In the genomic region with DNA sequence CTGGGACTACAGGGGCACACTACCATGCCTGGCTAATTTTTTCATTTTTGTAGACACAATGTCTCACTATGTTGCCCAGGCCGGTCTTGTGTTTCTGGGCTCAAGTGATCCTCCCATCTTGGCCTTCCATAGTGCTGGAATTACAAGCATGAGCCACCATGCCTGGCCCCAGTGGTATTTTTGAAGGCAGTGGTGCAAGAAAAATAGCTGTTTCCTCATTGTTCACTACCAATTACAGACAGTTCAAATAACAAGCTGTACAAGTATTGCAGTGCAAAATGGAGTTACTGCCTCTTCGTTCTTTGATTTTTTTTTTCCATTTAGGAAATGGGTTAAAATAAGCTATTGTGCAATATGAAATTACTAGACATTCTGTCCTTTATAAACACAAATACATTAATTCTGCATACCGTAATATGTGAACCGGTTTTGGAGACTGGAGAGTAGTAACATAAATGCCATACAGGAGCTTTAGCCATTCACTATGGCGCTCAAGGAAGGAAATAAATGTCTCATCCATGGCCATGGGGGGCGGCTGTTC, we compare ENCODE assay signal across 22 cellular contexts.
"Had no signal": no experiment of that assay in that cellular context is flagged by ENCODE, and none has a peak within 500 bp of the region (broad histone marks: within the 10 kb centered on the region; RNA-seq: fewer than 3 reads in every experiment).

No MANE protein-coding gene starts in this region.

- H3K27me3 ChIP-seq: gastrocnemius medialis, left lung had no signal

- H3K9me3 ChIP-seq: esophagus muscularis mucosa, gastrocnemius medialis, heart right ventricle, left lung, lower lobe of right lung, mucosa of descending colon had no signal

- H3K36me3 ChIP-seq: esophagus muscularis mucosa, gastrocnemius medialis, heart right ventricle, left lung, lower lobe of right lung had no signal

- ATAC-seq: gastrocnemius medialis, heart right ventricle, left cardiac atrium, left lung, left ventricle myocardium superior, lower lobe of right lung, mucosa of descending colon had no signal

- H3K4me1 Mint-ChIP-seq: mesothelial cell of epicardium had no signal

- DNase-seq: dorsolateral prefrontal cortex; effector CD4-positive, alpha-beta T cell; foreskin fibroblast; foreskin melanocyte; gastrocnemius medialis; glutamatergic neuron; head of caudate nucleus; heart right ventricle; hippocampal formation; left cardiac atrium; left lung; left ventricle myocardium superior; lower lobe of right lung; mesenchymal stem cell; mucosa of descending colon had no signal

- H3K4me1 ChIP-seq: gastrocnemius medialis had no signal

- FAIRE-seq: colon, endothelial cell of umbilical vein, islet of Langerhans, keratinocyte had no signal

- H3K4me3 Mint-ChIP-seq: mesothelial cell of epicardium had no signal

- H3K27ac Mint-ChIP-seq: mesothelial cell of epicardium had no signal

- H3K36me3 Mint-ChIP-seq: mesothelial cell of epicardium had no signal

- H3K4me3 ChIP-seq: coronary artery, dorsolateral prefrontal cortex, esophagus muscularis mucosa, gastrocnemius medialis, heart right ventricle, left lung, lower lobe of right lung, mucosa of descending colon had no signal

- H3K27ac ChIP-seq: coronary artery, dorsolateral prefrontal cortex, esophagus muscularis mucosa, gastrocnemius medialis, heart right ventricle, left lung, lower lobe of right lung had no signal
